10 cellular contexts compared by ENCODE assay signal in the genomic region with DNA sequence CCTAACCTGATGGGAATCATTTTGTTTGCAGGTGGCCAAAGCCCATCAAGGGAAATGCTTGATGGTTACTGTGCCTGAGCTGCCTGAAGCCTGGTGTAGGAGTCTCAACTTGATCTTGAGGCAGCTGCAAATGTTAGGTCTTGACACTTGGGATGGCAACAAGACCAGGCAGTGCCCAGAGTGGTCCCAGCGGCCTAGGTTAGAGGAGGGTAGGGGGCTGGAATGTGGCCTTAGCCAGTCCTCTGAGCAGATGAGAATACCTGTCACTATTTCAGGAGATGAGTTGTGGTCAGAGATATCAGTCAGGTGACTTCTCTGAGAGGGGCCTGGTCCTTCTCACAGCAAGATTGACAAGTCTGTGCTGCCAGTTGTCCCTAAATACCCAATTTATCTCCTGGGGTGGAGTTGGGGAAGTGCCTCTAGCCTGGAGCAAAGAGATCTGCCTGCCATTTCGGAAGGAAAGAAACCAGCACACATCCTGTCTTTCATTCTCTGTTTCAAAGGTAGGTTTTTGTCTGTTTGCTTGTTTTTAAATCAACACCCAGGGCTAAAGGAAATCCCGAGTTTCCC. TPM values are rescaled to one million over a fixed set of nuclear protein-coding genes. Genes with fewer than 3 reads are reported as not detected.
DNase-seq lines count a peak whose midpoint lies in the region; ATAC-seq and TF ChIP-seq lines count a peak whose summit lies in the region.
"Had no signal": no experiment of that assay in that cellular context is flagged by ENCODE, and none has a peak within 500 bp of the region (broad histone marks: within the 10 kb centered on the region; RNA-seq: fewer than 3 reads in every experiment).

No MANE protein-coding gene starts in this region.

- H4K20me1 ChIP-seq in MM.1S (ENCODE audit: insufficient read depth, low read length): no peaks in the 10 kb centered on the region

- H3K36me3 ChIP-seq in MM.1S (replicated peaks; ENCODE audit: insufficient read depth, low read length) (no peaks in the 10 kb centered on the region), muscle layer of duodenum (ENCODE audit: control insufficient read depth in 1 of 2, insufficient read depth in 2 of 2, low read length in 2 of 2) (no peaks in the 10 kb centered on the region), uterus (no peaks in the 10 kb centered on the region)
- H3K36me3 ChIP-seq: neutrophil had no signal

- no peaks in the 10 kb centered on the region for H3K79me2 ChIP-seq in MM.1S (ENCODE audit: low read length)

- TF ChIP-seq POLR2A in uterus (IDR thresholded peaks at IDR 0.05): no peak

- peaks cover 77% of the 10 kb centered on the region for H3K4me1 Mint-ChIP-seq in endothelial cell (ENCODE audit: unreplicated experiment)

- intact Hi-C loops in uterus (cut with DNase I; ENCODE audit: low total_unique reads): no loop called here

- H3F3A ChIP-seq in MM.1S (ENCODE audit: insufficient read depth, low read length): no peaks in the 10 kb centered on the region; the same call in 1 of the 2 replicates

- H3K9ac ChIP-seq in MM.1S (ENCODE audit: low read length): no peak overlapping the region

- no peak overlapping the region for H3K4me3 Mint-ChIP-seq in endothelial cell (ENCODE audit: unreplicated experiment)

- no peaks in the 10 kb centered on the region for H3K27me3 Mint-ChIP-seq in endothelial cell (ENCODE audit: unreplicated experiment)

- H3K4me2 ChIP-seq in MM.1S (ENCODE audit: low read depth, low read length): peak overlapping the region; percentile 45

- H3K9me3 Mint-ChIP-seq in endothelial cell (ENCODE audit: unreplicated experiment): no peaks in the 10 kb centered on the region

- H2AFZ ChIP-seq in MM.1S (ENCODE audit: low read length): peak overlapping the region; percentile 10; the same call in 1 of the 2 replicates

- TF ChIP-seq CTCF in MM.1S (IDR thresholded peaks at IDR 0.05; ENCODE audit: low read length) (no peak), endothelial cell (IDR thresholded peaks at IDR 0.05; ENCODE audit: unreplicated experiment) (no peak), uterus (IDR thresholded peaks at IDR 0.05) (no peak)

- ATAC-seq in activated CD4-positive, CD25-positive, alpha-beta regulatory T cell treated with anti-CD3 and anti-CD28 coated beads, Interleukin-2, amount 50 U/mL, for 24 hours: no peak
- no peak for ATAC-seq in HG03139 (IDR thresholded peaks at IDR 0.05; ENCODE audit: unreplicated experiment)

- H3K4me3 ChIP-seq in MM.1S (ENCODE audit: low read length) (no peak overlapping the region; the same call in 1 of the 2 replicates), muscle layer of duodenum (ENCODE audit: low read depth in 1 of 2, low read length in 2 of 2) (no peak overlapping the region), uterus (no peak overlapping the region)

- H3K9me2 ChIP-seq in MM.1S (replicated peaks; ENCODE audit: insufficient read depth, low read length): no peaks in the 10 kb centered on the region

- peak overlapping the region; percentile 45 for H3K27ac Mint-ChIP-seq in endothelial cell (ENCODE audit: unreplicated experiment)

- H3K4me1 ChIP-seq in MM.1S (ENCODE audit: low read length): peaks cover 21% of the 10 kb centered on the region
- H3K4me1 ChIP-seq in muscle layer of duodenum (ENCODE audit: control insufficient read depth in 1 of 2, insufficient read depth in 2 of 2, low read length in 2 of 2): peaks cover 6 to 60% of the 10 kb centered on the region in 2 donors
- peaks cover 16 to 24% of the 10 kb centered on the region in 2 donors for H3K4me1 ChIP-seq in uterus

- H3K9me3 ChIP-seq in MM.1S (replicated peaks; ENCODE audit: insufficient read depth, low read length) (no peaks in the 10 kb centered on the region), muscle layer of duodenum (ENCODE audit: control insufficient read depth in 1 of 2, low read length in 2 of 2) (no peaks in the 10 kb centered on the region), uterus (no peaks in the 10 kb centered on the region)
- H3K9me3 ChIP-seq: neutrophil had no signal

- peak overlapping the region; percentile 17; the same call in 1 of the 2 replicates for H3K27ac ChIP-seq in MM.1S (ENCODE audit: low read length)
- H3K27ac ChIP-seq in muscle layer of duodenum (ENCODE audit: low read length): peak overlapping the region; percentile 18
- H3K27ac ChIP-seq in uterus: peak overlapping the region; percentile 54 to 80
- H3K27ac ChIP-seq: neutrophil had no signal

- DNase-seq in MM.1S (peak; percentile 19), endothelial cell (ENCODE audit: low spot score) (peak; percentile 18), uterus (no peak)
- DNase-seq in effector CD8-positive, alpha-beta T cell (lab: John Stamatoyannopoulos, UW): no peak
- DNase-seq: NCI-H1436, NCI-H774 had no signal

- H3K27me3 ChIP-seq in MM.1S (replicated peaks; ENCODE audit: insufficient read depth, low read length) (no peaks in the 10 kb centered on the region), muscle layer of duodenum (ENCODE audit: low read depth, low read length) (no peaks in the 10 kb centered on the region), uterus (no peaks in the 10 kb centered on the region)
- H3K27me3 ChIP-seq: neutrophil had no signal

- H3K36me3 Mint-ChIP-seq in endothelial cell (ENCODE audit: low read depth, unreplicated experiment): peaks cover 3% of the 10 kb centered on the region

RNA-seq across cellular contexts. Expression of gene SPTBN1, which starts 13.4 kb away (rescaled TPM):
- total RNA-seq in endothelial cell (ENCODE audit: unreplicated experiment) (983 TPM), uterus (100 to 1,000 TPM; 189 to 423 (median 341) TPM)

Comparison
In these comparisons a context has a peak if more than half of its experiments do, and no peak if none do; other contexts are left out.
1. DNase-seq: peak in MM.1S (single experiment) and endothelial cell (single experiment); none in uterus (0 of 2) and effector CD8-positive, alpha-beta T cell (single experiment).
2. H3K27ac ChIP-seq: peak in every context shown above with its lines; median percentile 67 in uterus; 18 in muscle layer of duodenum; 17 in MM.1S.